In genomic region chr2:71331581-71332412, GRCh38 we compare ENCODE assay signal across 8 cellular contexts. TPM values are rescaled to one million over a fixed set of nuclear protein-coding genes. Genes with fewer than 3 reads are reported as not detected.
DNase-seq lines count a peak whose midpoint lies in the region; FAIRE-seq and TF ChIP-seq lines count a peak whose summit lies in the region.

A gene with protein sequence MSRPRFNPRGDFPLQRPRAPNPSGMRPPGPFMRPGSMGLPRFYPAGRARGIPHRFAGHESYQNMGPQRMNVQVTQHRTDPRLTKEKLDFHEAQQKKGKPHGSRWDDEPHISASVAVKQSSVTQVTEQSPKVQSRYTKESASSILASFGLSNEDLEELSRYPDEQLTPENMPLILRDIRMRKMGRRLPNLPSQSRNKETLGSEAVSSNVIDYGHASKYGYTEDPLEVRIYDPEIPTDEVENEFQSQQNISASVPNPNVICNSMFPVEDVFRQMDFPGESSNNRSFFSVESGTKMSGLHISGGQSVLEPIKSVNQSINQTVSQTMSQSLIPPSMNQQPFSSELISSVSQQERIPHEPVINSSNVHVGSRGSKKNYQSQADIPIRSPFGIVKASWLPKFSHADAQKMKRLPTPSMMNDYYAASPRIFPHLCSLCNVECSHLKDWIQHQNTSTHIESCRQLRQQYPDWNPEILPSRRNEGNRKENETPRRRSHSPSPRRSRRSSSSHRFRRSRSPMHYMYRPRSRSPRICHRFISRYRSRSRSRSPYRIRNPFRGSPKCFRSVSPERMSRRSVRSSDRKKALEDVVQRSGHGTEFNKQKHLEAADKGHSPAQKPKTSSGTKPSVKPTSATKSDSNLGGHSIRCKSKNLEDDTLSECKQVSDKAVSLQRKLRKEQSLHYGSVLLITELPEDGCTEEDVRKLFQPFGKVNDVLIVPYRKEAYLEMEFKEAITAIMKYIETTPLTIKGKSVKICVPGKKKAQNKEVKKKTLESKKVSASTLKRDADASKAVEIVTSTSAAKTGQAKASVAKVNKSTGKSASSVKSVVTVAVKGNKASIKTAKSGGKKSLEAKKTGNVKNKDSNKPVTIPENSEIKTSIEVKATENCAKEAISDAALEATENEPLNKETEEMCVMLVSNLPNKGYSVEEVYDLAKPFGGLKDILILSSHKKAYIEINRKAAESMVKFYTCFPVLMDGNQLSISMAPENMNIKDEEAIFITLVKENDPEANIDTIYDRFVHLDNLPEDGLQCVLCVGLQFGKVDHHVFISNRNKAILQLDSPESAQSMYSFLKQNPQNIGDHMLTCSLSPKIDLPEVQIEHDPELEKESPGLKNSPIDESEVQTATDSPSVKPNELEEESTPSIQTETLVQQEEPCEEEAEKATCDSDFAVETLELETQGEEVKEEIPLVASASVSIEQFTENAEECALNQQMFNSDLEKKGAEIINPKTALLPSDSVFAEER (N-terminal part only) (plus strand): TSS chr2:71331782. CDS start chr2:71348955, 17,173 bp downstream.

- H3F3A ChIP-seq in MM.1S (ENCODE audit: insufficient read depth, low read length) = no peaks in the 10 kb centered on the region

- H3K9me3 ChIP-seq in MM.1S (replicated peaks; ENCODE audit: insufficient read depth, low read length) (no peaks in the 10 kb centered on the region), SJCRH30 (replicated peaks) (peaks cover 3% of the 10 kb centered on the region; the same call in 1 of the 2 replicates), neutrophil (no peaks in the 10 kb centered on the region)

- peak within 1 kb of the TSS; percentile 59 for H3K4me2 ChIP-seq in MM.1S (ENCODE audit: low read depth, low read length)

- H3K27ac ChIP-seq in MM.1S (ENCODE audit: low read length) (peak within 1 kb of the TSS; percentile 52; the same call in 1 of the 2 replicates), SJCRH30 (peak within 1 kb of the TSS; percentile 94), neutrophil (peak within 1 kb of the TSS; percentile 95), substantia nigra (ENCODE audit: low read depth, low read length, poor library complexity, severe bottlenecking) (peak within 1 kb of the TSS; percentile 91)

- H3K36me3 ChIP-seq in MM.1S (replicated peaks; ENCODE audit: insufficient read depth, low read length) (0 out of 2 replicates have a peak, but pooled peaks cover 4% of the 10 kb centered on the region), SJCRH30 (peaks cover 22% of the 10 kb centered on the region), neutrophil (peaks cover 7% of the 10 kb centered on the region)

- peak within 1 kb of the TSS; percentile 82 for H2AFZ ChIP-seq in MM.1S (ENCODE audit: low read length)

- no peaks in the 10 kb centered on the region for H3K27me3 ChIP-seq in MM.1S (replicated peaks; ENCODE audit: insufficient read depth, low read length)
- no peaks in the 10 kb centered on the region for H3K27me3 ChIP-seq in SJCRH30
- H3K27me3 ChIP-seq in neutrophil = no peaks in the 10 kb centered on the region

- FAIRE-seq in frontal cortex (lab: Jason Lieb, UNC) = no peak

- H4K20me1 ChIP-seq in MM.1S (ENCODE audit: insufficient read depth, low read length) = peaks cover 4% of the 10 kb centered on the region; the same call in 1 of the 2 replicates

- peak; percentile 99 for DNase-seq in GM03348 (ENCODE audit: low spot score)
- DNase-seq in HCEC 1CT = peak; percentile 89
- peak; percentile 97 for DNase-seq in MM.1S
- peak; percentile 93 to 97 for DNase-seq in SJCRH30
- DNase-seq in activated naive CD4-positive, alpha-beta T cell (lab: John Stamatoyannopoulos, UW) = peak; percentile 76 to 91 (median 81)
- peak; percentile 81 to 88 for DNase-seq in frontal cortex (ENCODE audit: low spot score in 2 of 2)
- DNase-seq in substantia nigra (lab: John Stamatoyannopoulos, UW) = peak; percentile 14 to 97 (median 81)

- no peaks in the 10 kb centered on the region for H3K9me2 ChIP-seq in MM.1S (replicated peaks; ENCODE audit: insufficient read depth, low read length)

- H3K4me1 ChIP-seq in MM.1S (ENCODE audit: low read length) = peaks cover 6% of the 10 kb centered on the region; the same call in 1 of the 2 replicates
- peaks cover 7% of the 10 kb centered on the region; the same call in 1 of the 2 replicates for H3K4me1 ChIP-seq in SJCRH30
- peaks cover 26 to 30% of the 10 kb centered on the region in 2 experiments for H3K4me1 ChIP-seq in neutrophil (ENCODE audit: control insufficient read depth in 1 of 2, insufficient read depth in 1 of 2, low read depth in 1 of 2, low read length in 1 of 2)

- peak within 1 kb of the TSS; percentile 92 for H3K9ac ChIP-seq in MM.1S (ENCODE audit: low read length)

- peak within 1 kb of the TSS; percentile 97 for H3K4me3 ChIP-seq in MM.1S (ENCODE audit: low read length)
- H3K4me3 ChIP-seq in SJCRH30 = peak within 1 kb of the TSS; percentile 98
- peak within 1 kb of the TSS; percentile 72 to 85 for H3K4me3 ChIP-seq in neutrophil (ENCODE audit: low read depth in 1 of 2, low read length in 1 of 2)

- TF ChIP-seq CTCF in MM.1S (IDR thresholded peaks at IDR 0.05; ENCODE audit: low read length) (peak; percentile 64), neutrophil (IDR thresholded peaks at IDR 0.05) (peak; percentile 71)

- peaks cover 53% of the 10 kb centered on the region for H3K79me2 ChIP-seq in MM.1S (ENCODE audit: low read length)

RNA-seq across cellular contexts. Expression of the gene that starts here (rescaled TPM):
- 153 and 197 TPM in 2 replicates for total RNA-seq in SJCRH30 (2014; rRNA removed; shearing (Covaris generic))
- 358 TPM for total RNA-seq in frontal cortex

Comparison
In these comparisons a context has a peak if more than half of its experiments do, and no peak if none do; other contexts are left out.
1. Peak in every context shown above with its lines: DNase-seq, H3K4me3 ChIP-seq and H3K27ac ChIP-seq.